ENCODE assay signal across 16 cellular contexts in the genomic region with DNA sequence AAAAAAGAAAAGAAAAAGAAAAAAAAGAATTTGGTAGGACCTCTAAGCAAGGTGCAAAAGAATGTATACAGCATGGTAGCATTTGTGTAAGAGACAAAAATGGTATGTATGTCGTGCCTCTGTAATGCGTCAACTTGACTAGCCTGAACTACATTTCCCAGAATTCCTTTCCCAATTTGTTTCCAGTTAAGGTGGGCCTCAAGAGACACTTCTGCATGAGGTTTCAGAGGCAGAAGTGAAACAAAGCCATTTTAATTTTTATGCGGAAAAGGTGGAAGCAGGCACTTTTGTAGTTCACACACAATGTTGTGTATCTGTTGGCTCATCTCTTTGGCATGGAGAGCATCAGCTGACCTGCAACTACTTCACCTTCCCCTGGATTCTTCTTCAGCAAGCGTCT.
"Had no signal": no experiment of that assay in that cellular context is flagged by ENCODE, and none has a peak within 500 bp of the region (broad histone marks: within the 10 kb centered on the region; RNA-seq: fewer than 3 reads in every experiment).

No MANE protein-coding gene starts in this region.

- H3K4me2 ChIP-seq: smooth muscle cell had no signal

- H3K36me3 ChIP-seq: cardiac muscle cell, esophagus muscularis mucosa, pancreas, stomach had no signal

- DNase-seq: activated CD4-positive, alpha-beta T cell treated with anti-CD3 and anti-CD28 coated beads for 36 hours; activated CD4-positive, alpha-beta T cell treated with anti-CD3 and anti-CD28 coated beads, Interleukin-2, amount 50 U/mL, for 48 hours; activated naive CD4-positive, alpha-beta T cell; activated naive CD8-positive, alpha-beta T cell treated with anti-CD3 and anti-CD28 coated beads, Interleukin-2, amount 10 ng/mL, durations not matched to agents 7 days and 5 days; amygdala; dermis blood vessel endothelial cell; effector memory CD4-positive, alpha-beta T cell; naive thymus-derived CD8-positive, alpha-beta T cell; pancreas; stimulated activated CD4-positive, alpha-beta T cell treated with anti-CD3 and anti-CD28 coated beads, Interleukin-4, amount 100 ng/mL, for 1 hour; stomach had no signal

- H3K27me3 ChIP-seq: cardiac muscle cell, esophagus muscularis mucosa, pancreas had no signal

- H3K27ac ChIP-seq: cardiac muscle cell, esophagus muscularis mucosa, pancreas, stomach had no signal

- H3K4me3 ChIP-seq: cardiac muscle cell, esophagus muscularis mucosa, pancreas, smooth muscle cell, stomach had no signal

- ATAC-seq: activated CD4-positive, alpha-beta T cell treated with anti-CD3 and anti-CD28 coated beads for 36 hours; naive thymus-derived CD8-positive, alpha-beta T cell; pancreas; sciatic nerve had no signal

- H3K9me3 ChIP-seq: esophagus muscularis mucosa, pancreas, stomach had no signal

- FAIRE-seq: endothelial cell of umbilical vein, pancreas had no signal

- H3K4me1 ChIP-seq: esophagus muscularis mucosa, pancreas, stomach had no signal
